19 cellular contexts compared by ENCODE assay signal in the genomic region with DNA sequence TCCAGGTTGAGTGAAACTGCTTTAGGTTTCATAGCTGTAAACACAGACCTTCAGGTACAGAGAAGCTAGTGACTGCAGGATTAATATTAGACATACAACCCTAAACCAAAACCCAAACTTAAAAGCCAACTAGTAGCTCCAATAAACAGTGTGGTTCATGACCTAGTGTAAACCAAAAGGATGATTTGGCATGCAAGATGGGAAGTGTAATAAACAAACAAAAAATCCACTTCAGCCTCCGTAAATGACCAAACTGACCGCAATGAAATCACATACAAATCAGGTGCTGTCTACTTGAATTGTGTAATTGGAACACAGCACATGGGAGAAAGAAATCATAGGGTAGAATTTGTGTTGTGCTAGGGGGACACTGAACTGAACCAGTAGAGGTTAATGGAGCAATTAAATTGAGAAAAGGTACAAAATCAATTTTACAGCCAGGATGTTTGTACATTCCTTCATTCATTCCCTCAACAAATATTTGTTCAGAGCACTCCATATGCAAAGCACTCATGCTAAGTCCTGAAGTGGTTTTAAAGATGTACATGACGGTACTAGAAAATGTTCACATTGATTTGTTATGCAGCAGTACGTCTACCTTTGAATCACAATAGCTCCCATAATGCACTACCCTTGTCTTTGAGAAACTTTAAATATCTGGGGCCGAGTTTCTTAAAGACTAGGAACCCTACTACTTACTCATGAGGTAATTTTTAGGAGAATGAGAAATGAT. TPM values are rescaled to one million over a fixed set of nuclear protein-coding genes. Genes with fewer than 3 reads are reported as not detected.
DNase-seq lines count a peak whose midpoint lies in the region; ATAC-seq, FAIRE-seq and TF ChIP-seq lines count a peak whose summit lies in the region.
"Had no signal": no experiment of that assay in that cellular context is flagged by ENCODE, and none has a peak within 500 bp of the region (broad histone marks: within the 10 kb centered on the region; RNA-seq: fewer than 3 reads in every experiment).

No MANE protein-coding gene starts in this region.

- peaks cover 0 to 3% of the 10 kb centered on the region in 2 donors for H3K9me3 Mint-ChIP-seq in stimulated activated naive CD8-positive, alpha-beta T cell treated with anti-CD3 and anti-CD28 coated beads, Interleukin-15, amount 100 ng/mL, for 72 hours

- no peak overlapping the region for H2AK5ac ChIP-seq in IMR-90 (ENCODE audit: low read depth, low read length)

- no peak overlapping the region for H3K4me2 ChIP-seq in IMR-90 (ENCODE audit: low read depth, low read length)
- H3K4me2 ChIP-seq: BLaER1 had no signal

- no peak overlapping the region for H3K4me3 ChIP-seq in IMR-90 (ENCODE audit: insufficient read depth, low read depth, low read length)
- no peak overlapping the region for H3K4me3 ChIP-seq in bronchial epithelial cell (ENCODE audit: low read depth, low read length)
- H3K4me3 ChIP-seq: BLaER1, HAP-1 had no signal

- BruUV-seq in IMR-90 (replicated peaks; lab: Mats Ljungman, UMichigan): no TSS peak

- no peak for TF ChIP-seq RAD21 in IMR-90 (IDR thresholded peaks at IDR 0.05; ENCODE audit: low read length)

- in situ Hi-C loops in IMR-90 (cut with MboI; ENCODE audit: low sequenced_read_pairs): no loop called here

- DNase-seq in DMS79 (lab: John Stamatoyannopoulos, UW) (peak; percentile 6), DMS79 treated with DMSO at 0.1 percent for 48 hours (lab: John Stamatoyannopoulos, UW) (no peak), IMR-90 (no peak), NCI-H526 treated with DMSO at 0.1 percent for 48 hours (lab: John Stamatoyannopoulos, UW) (peak; percentile 52), bronchial epithelial cell (ENCODE audit: low read depth) (peak; percentile 30), SKM-1 (lab: John Stamatoyannopoulos, UW; ENCODE audit: unreplicated experiment) (no peak)
- no peak for DNase-seq in central memory CD4-positive, alpha-beta T cell
- DNase-seq in stimulated activated naive CD8-positive, alpha-beta T cell treated with anti-CD3 and anti-CD28 coated beads, Interleukin-15, amount 100 ng/mL, for 72 hours: no peak
- DNase-seq: 8988T; KBM-7; NCI-H1092 treated with DMSO at 0.1 percent for 48 hours; NCI-H1930; NK-92 treated with Interleukin-12 subunit alpha and Interleukin-12 subunit beta, amount 100 ng/mL, for 24 hours; T-helper 17 cell had no signal

- peak; percentile 42 for ATAC-seq in IMR-90 (ENCODE audit: low read depth)
- no peak for ATAC-seq in stimulated activated naive CD8-positive, alpha-beta T cell treated with anti-CD3 and anti-CD28 coated beads, Interleukin-15, amount 100 ng/mL, for 72 hours
- ATAC-seq: T-helper 17 cell had no signal

- H3K4me3 Mint-ChIP-seq in stimulated activated naive CD8-positive, alpha-beta T cell treated with anti-CD3 and anti-CD28 coated beads, Interleukin-15, amount 100 ng/mL, for 72 hours: no peak overlapping the region
- H3K4me3 Mint-ChIP-seq: T-helper 17 cell had no signal

- TF ChIP-seq CTCF in IMR-90 (conservative IDR thresholded peaks at IDR 0.05; ENCODE audit: low read depth, low read length): no peak
- no peak for TF ChIP-seq CTCF in bronchial epithelial cell (IDR thresholded peaks at IDR 0.05; ENCODE audit: insufficient read depth, low read length, severe bottlenecking)

- H3K9me3 ChIP-seq in IMR-90 (ENCODE audit: control insufficient read depth, insufficient read depth, low read length): 0 out of 2 replicates have a peak, but pooled peaks cover 2% of the 10 kb centered on the region
- H3K9me3 ChIP-seq: HAP-1 had no signal

- H2BK120ac ChIP-seq in IMR-90 (ENCODE audit: low read depth, low read length): no peak overlapping the region

- no CpG with 5 or more reads among the region's 5 CpGs for WGBS in IMR-90 (ENCODE audit: extremely low coverage in 2 of 2, insufficient read length in 1 of 2), 2 experiments

- intact Hi-C loops in IMR-90 (cut with micrococcal nuclease): no loop called here

- H4K20me1 ChIP-seq in IMR-90 (ENCODE audit: insufficient read depth, low read length): no peaks in the 10 kb centered on the region
- H4K20me1 ChIP-seq: BLaER1 had no signal

- H4K8ac ChIP-seq in IMR-90 (ENCODE audit: low read depth in 2 of 2, low read length in 2 of 2): no peak overlapping the region

- CTCF ChIA-PET in IMR-90 (lab: Yijun Ruan, JAX): interaction anchor here (0.6 kb wide), 2 partner anchors 91 to 546 kb away, joined by 3 to 7 read pairs; no protein-coding TSS in a partner anchor

- H3K27ac ChIP-seq in IMR-90 (ENCODE audit: insufficient read depth, low read length): no peak overlapping the region
- H3K27ac ChIP-seq: BLaER1 had no signal

- H3K9ac ChIP-seq in IMR-90 (ENCODE audit: low read depth, low read length): no peak overlapping the region
- H3K9ac ChIP-seq: BLaER1 had no signal

- no peak overlapping the region for H2BK20ac ChIP-seq in IMR-90 (ENCODE audit: low read depth, low read length)

- H2AK9ac ChIP-seq in IMR-90 (replicated peaks; ENCODE audit: low read depth, low read length, poor library complexity): no peak overlapping the region

- H3K4me1 Mint-ChIP-seq in stimulated activated naive CD8-positive, alpha-beta T cell treated with anti-CD3 and anti-CD28 coated beads, Interleukin-15, amount 100 ng/mL, for 72 hours: no peaks in the 10 kb centered on the region
- H3K4me1 Mint-ChIP-seq: T-helper 17 cell had no signal

- H3K79me1 ChIP-seq in IMR-90 (ENCODE audit: low read depth in 1 of 2, low read length in 2 of 2): no peaks in the 10 kb centered on the region

- POLR2A ChIA-PET in IMR-90 (lab: Charles Lee; ENCODE audit: unreplicated experiment): no interaction called here

- FAIRE-seq in bronchial epithelial cell (lab: Jason Lieb, UNC): no peak
- FAIRE-seq: G401.6, GM12891, HTR-8/SVneo had no signal

- peaks cover 22% of the 10 kb centered on the region for H3K27me3 Mint-ChIP-seq in stimulated activated naive CD8-positive, alpha-beta T cell treated with anti-CD3 and anti-CD28 coated beads, Interleukin-15, amount 100 ng/mL, for 72 hours

- no peak overlapping the region for H4K5ac ChIP-seq in IMR-90 (ENCODE audit: low read depth, low read length)

- H2BK5ac ChIP-seq in IMR-90 (ENCODE audit: low read depth, low read length, poor library complexity, severe bottlenecking): no peak overlapping the region

- no peak for TF ChIP-seq POLR2A in IMR-90 (IDR thresholded peaks at IDR 0.05; ENCODE audit: low read depth, low read length)

- no peak overlapping the region for H3K27ac Mint-ChIP-seq in stimulated activated naive CD8-positive, alpha-beta T cell treated with anti-CD3 and anti-CD28 coated beads, Interleukin-15, amount 100 ng/mL, for 72 hours
- H3K27ac Mint-ChIP-seq: T-helper 17 cell had no signal

- H3K36me3 ChIP-seq in IMR-90 (ENCODE audit: control insufficient read depth, insufficient read depth, low read length) (no peaks in the 10 kb centered on the region), bronchial epithelial cell (ENCODE audit: control insufficient read depth, insufficient read depth, low read length) (no peaks in the 10 kb centered on the region)
- H3K36me3 ChIP-seq: BLaER1, HAP-1 had no signal

- H3K4me1 ChIP-seq in IMR-90 (ENCODE audit: control insufficient read depth, insufficient read depth, low read length): no peaks in the 10 kb centered on the region
- H3K4me1 ChIP-seq: BLaER1 had no signal

- H2BK15ac ChIP-seq in IMR-90 (ENCODE audit: low read depth, low read length): no peak overlapping the region

- H4K91ac ChIP-seq in IMR-90 (ENCODE audit: insufficient read depth, low read depth, low read length): no peak overlapping the region

- H2AFZ ChIP-seq in IMR-90 (replicated peaks; ENCODE audit: low read length, poor library complexity): no peak overlapping the region

- H3K56ac ChIP-seq in IMR-90 (ENCODE audit: extremely low read depth, insufficient read depth, low read length): no peak overlapping the region

- H3K23ac ChIP-seq in IMR-90 (ENCODE audit: low read depth, low read length): no peak overlapping the region

- dilution Hi-C loops in IMR-90 (cut with HindIII; ENCODE audit: low sequenced_read_pairs, unreplicated experiment): no loop called here

- H3K9me1 ChIP-seq in IMR-90 (ENCODE audit: insufficient read depth, low read length): no peaks in the 10 kb centered on the region

- no peak overlapping the region for H3K18ac ChIP-seq in IMR-90 (ENCODE audit: low read depth, low read length)

- H3K27me3 ChIP-seq in IMR-90 (ENCODE audit: control insufficient read depth, insufficient read depth, low read length): peaks cover 19% of the 10 kb centered on the region
- peaks cover 3% of the 10 kb centered on the region for H3K27me3 ChIP-seq in bronchial epithelial cell (ENCODE audit: control insufficient read depth, insufficient read depth, low read length)
- H3K27me3 ChIP-seq: BLaER1 had no signal

- no peak overlapping the region for H3K4ac ChIP-seq in IMR-90 (ENCODE audit: low read depth, low read length)

- H3K14ac ChIP-seq in IMR-90 (replicated peaks; ENCODE audit: low read depth, low read length): no peak overlapping the region

TF ChIP-seq in IMR-90, 13 proteins besides CTCF, POLR2A, EP300 and RAD21 (continues in another document):
- TF ChIP-seq NFE2L2 (IDR thresholded peaks at IDR 0.05; ENCODE audit: low read depth, low read length) (no peak), MAFK (IDR thresholded peaks at IDR 0.05; ENCODE audit: low read depth, low read length) (no peak), BHLHE40 (IDR thresholded peaks at IDR 0.05; ENCODE audit: low read depth, low read length) (no peak), RCOR1 (IDR thresholded peaks at IDR 0.05; ENCODE audit: insufficient replicate concordance, low read length) (no peak), SMC3 (IDR thresholded peaks at IDR 0.05; ENCODE audit: low read depth, low read length) (no peak), CEBPB (IDR thresholded peaks at IDR 0.05; ENCODE audit: low read depth, low read length) (no peak), MAZ (IDR thresholded peaks at IDR 0.05; ENCODE audit: borderline replicate concordance, low read depth, low read length) (no peak), RFX5 (IDR thresholded peaks at IDR 0.05; ENCODE audit: low read depth, low read length) (no peak), FOS (IDR thresholded peaks at IDR 0.05; ENCODE audit: low read depth, low read length) (no peak)
- TF ChIP-seq, protein P1, sequence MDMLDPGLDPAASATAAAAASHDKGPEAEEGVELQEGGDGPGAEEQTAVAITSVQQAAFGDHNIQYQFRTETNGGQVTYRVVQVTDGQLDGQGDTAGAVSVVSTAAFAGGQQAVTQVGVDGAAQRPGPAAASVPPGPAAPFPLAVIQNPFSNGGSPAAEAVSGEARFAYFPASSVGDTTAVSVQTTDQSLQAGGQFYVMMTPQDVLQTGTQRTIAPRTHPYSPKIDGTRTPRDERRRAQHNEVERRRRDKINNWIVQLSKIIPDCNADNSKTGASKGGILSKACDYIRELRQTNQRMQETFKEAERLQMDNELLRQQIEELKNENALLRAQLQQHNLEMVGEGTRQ (IDR thresholded peaks at IDR 0.05; ENCODE audit: low read depth, low read length): no peak

RNA-seq across cellular contexts. Expression of gene CHST2, which starts 21.4 kb away (rescaled TPM):
- total RNA-seq in IMR-90 (2012; rRNA removed) (0.90 and 1.1 TPM in 2 replicates), bronchial epithelial cell (2.1 and 2.9 TPM in 2 replicates)
- polyA plus RNA-seq in IMR-90 (2012; rRNA removed): 1.4 TPM in 2 replicates
- 1.1 and 2.2 TPM in 2 replicates for polyA plus RNA-seq in IMR-90 (2012; cell fraction: cytosol; rRNA removed)
- polyA plus RNA-seq in IMR-90 (2012; cell fraction: nucleus; rRNA removed; ENCODE audit: low replicate concordance): 0.45 and 1.1 TPM in 2 replicates

Comparison
In these comparisons a context has a peak if more than half of its experiments do, and no peak if none do; other contexts are left out.
1. DNase-seq: peak in DMS79 (single experiment), NCI-H526 treated with DMSO at 0.1 percent for 48 hours (single experiment) and bronchial epithelial cell (single experiment); none in DMS79 treated with DMSO at 0.1 percent for 48 hours (single experiment), IMR-90 (single experiment), SKM-1 (single experiment), central memory CD4-positive, alpha-beta T cell (single experiment) and stimulated activated naive CD8-positive, alpha-beta T cell treated with anti-CD3 and anti-CD28 coated beads, Interleukin-15, amount 100 ng/mL, for 72 hours (0 of 2).